1 cellular context compared by ENCODE assay signal in the genomic region with DNA sequence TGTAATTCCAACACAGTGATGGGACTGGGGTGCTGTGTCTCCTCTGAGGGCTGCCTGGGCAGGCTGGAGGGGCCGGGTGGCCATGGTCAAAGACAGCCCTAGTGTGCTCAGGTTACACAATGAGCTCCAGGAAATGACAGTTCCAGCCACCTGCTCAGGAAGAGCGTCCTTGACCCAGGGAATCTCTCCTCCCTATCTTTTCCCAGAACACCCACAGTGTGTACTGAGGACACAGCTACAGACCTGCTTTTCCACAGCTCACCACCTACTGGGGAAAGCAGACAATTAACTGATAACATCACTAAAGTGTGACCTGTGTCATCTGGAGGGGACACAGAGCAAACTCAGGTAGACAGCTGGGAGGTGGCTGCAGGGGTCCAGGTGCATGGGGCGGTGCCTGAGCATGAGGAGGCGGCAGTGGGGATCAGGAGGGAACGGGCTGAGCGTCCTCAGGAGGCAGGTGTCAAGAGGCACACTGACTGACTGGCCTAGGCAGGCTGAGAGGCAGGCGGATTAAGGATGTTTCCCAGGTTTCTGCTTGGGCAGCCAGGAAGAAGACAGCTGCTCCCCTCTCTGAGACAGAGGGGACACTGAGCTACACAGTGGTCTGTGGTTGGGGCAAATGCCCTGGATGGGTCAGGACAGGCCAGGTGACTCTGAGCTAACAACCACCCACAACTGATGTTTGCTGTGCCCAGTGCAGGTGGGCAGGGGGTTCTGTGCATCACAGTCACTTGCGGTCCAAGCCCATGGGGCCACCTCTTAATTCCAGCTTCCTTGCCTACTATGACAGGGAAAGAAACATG.
A peak's percentile ranks its signal among the peaks of the same experiment; 100 is the strongest.
TF ChIP-seq lines count a peak whose summit lies in the region.

No MANE protein-coding gene starts in this region.

TF ChIP-seq in HepG2, 621 proteins besides CTCF, POLR2A, EP300 and RAD21 (continued from another document and continues in another):
- TF ChIP-seq, protein P1, sequence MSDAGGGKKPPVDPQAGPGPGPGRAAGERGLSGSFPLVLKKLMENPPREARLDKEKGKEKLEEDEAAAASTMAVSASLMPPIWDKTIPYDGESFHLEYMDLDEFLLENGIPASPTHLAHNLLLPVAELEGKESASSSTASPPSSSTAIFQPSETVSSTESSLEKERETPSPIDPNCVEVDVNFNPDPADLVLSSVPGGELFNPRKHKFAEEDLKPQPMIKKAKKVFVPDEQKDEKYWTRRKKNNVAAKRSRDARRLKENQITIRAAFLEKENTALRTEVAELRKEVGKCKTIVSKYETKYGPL (CRISPR knock-in tag; IDR thresholded peaks at IDR 0.05): peak; percentile 75; the same call in 1 of the 2 replicates
- no peak for TF ChIP-seq ZFP82 (CRISPR knock-in tag; IDR thresholded peaks at IDR 0.05; ENCODE audit: borderline replicate concordance)
- TF ChIP-seq ZMYM3 (CRISPR knock-in tag; IDR thresholded peaks at IDR 0.05): peak; percentile 66
- no peak for TF ChIP-seq ZSCAN20 (CRISPR knock-in tag; IDR thresholded peaks at IDR 0.05; ENCODE audit: borderline replicate concordance)
- TF ChIP-seq MAZ (IDR thresholded peaks at IDR 0.05; ENCODE audit: borderline replicate concordance, low read depth, low read length): no peak
- peak; percentile 82 for TF ChIP-seq MAZ (CRISPR knock-in tag; IDR thresholded peaks at IDR 0.05; ENCODE audit: low read depth)
- TF ChIP-seq FOSL1 (CRISPR knock-in tag; IDR thresholded peaks at IDR 0.05; ENCODE audit: borderline replicate concordance): 0 out of 2 replicates have a peak, but pooled peaks have one; percentile 14
- TF ChIP-seq CREM (IDR thresholded peaks at IDR 0.05): peak; percentile 98
- TF ChIP-seq CREM (CRISPR knock-in tag; IDR thresholded peaks at IDR 0.05): peak; percentile 79
- TF ChIP-seq LCORL (IDR thresholded peaks at IDR 0.05): no peak
- TF ChIP-seq LCORL (CRISPR knock-in tag; IDR thresholded peaks at IDR 0.05): peak; percentile 85
- TF ChIP-seq IKZF1 (IDR thresholded peaks at IDR 0.05): no peak
- TF ChIP-seq, protein P2, sequence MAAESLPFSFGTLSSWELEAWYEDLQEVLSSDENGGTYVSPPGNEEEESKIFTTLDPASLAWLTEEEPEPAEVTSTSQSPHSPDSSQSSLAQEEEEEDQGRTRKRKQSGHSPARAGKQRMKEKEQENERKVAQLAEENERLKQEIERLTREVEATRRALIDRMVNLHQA (CRISPR knock-in tag; IDR thresholded peaks at IDR 0.05): no peak
- peak; percentile 63; the same call in 1 of the 2 replicates for TF ChIP-seq ZMYM2 (CRISPR knock-in tag; IDR thresholded peaks at IDR 0.05)
- peak; percentile 76 for TF ChIP-seq KDM1A (CRISPR knock-in tag; IDR thresholded peaks at IDR 0.05)
- TF ChIP-seq, protein P3, sequence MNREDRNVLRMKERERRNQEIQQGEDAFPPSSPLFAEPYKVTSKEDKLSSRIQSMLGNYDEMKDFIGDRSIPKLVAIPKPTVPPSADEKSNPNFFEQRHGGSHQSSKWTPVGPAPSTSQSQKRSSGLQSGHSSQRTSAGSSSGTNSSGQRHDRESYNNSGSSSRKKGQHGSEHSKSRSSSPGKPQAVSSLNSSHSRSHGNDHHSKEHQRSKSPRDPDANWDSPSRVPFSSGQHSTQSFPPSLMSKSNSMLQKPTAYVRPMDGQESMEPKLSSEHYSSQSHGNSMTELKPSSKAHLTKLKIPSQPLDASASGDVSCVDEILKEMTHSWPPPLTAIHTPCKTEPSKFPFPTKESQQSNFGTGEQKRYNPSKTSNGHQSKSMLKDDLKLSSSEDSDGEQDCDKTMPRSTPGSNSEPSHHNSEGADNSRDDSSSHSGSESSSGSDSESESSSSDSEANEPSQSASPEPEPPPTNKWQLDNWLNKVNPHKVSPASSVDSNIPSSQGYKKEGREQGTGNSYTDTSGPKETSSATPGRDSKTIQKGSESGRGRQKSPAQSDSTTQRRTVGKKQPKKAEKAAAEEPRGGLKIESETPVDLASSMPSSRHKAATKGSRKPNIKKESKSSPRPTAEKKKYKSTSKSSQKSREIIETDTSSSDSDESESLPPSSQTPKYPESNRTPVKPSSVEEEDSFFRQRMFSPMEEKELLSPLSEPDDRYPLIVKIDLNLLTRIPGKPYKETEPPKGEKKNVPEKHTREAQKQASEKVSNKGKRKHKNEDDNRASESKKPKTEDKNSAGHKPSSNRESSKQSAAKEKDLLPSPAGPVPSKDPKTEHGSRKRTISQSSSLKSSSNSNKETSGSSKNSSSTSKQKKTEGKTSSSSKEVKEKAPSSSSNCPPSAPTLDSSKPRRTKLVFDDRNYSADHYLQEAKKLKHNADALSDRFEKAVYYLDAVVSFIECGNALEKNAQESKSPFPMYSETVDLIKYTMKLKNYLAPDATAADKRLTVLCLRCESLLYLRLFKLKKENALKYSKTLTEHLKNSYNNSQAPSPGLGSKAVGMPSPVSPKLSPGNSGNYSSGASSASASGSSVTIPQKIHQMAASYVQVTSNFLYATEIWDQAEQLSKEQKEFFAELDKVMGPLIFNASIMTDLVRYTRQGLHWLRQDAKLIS (CRISPR knock-in tag; IDR thresholded peaks at IDR 0.05): peak; percentile 46; the same call in 1 of the 2 replicates
- peak; percentile 96 for TF ChIP-seq SKI (IDR thresholded peaks at IDR 0.05; ENCODE audit: partially characterized antibody)
- TF ChIP-seq NFIB (CRISPR knock-in tag; IDR thresholded peaks at IDR 0.05; ENCODE audit: borderline replicate concordance): no peak
- TF ChIP-seq FIP1L1 (IDR thresholded peaks at IDR 0.05; ENCODE audit: borderline replicate concordance, insufficient read depth, low read depth, low read length): no peak
- peak; percentile 94 for TF ChIP-seq ZNF761 (CRISPR knock-in tag; conservative IDR thresholded peaks at IDR 0.05)
- TF ChIP-seq BRD4 (CRISPR knock-in tag; IDR thresholded peaks at IDR 0.05): no peak
- TF ChIP-seq, protein P4, sequence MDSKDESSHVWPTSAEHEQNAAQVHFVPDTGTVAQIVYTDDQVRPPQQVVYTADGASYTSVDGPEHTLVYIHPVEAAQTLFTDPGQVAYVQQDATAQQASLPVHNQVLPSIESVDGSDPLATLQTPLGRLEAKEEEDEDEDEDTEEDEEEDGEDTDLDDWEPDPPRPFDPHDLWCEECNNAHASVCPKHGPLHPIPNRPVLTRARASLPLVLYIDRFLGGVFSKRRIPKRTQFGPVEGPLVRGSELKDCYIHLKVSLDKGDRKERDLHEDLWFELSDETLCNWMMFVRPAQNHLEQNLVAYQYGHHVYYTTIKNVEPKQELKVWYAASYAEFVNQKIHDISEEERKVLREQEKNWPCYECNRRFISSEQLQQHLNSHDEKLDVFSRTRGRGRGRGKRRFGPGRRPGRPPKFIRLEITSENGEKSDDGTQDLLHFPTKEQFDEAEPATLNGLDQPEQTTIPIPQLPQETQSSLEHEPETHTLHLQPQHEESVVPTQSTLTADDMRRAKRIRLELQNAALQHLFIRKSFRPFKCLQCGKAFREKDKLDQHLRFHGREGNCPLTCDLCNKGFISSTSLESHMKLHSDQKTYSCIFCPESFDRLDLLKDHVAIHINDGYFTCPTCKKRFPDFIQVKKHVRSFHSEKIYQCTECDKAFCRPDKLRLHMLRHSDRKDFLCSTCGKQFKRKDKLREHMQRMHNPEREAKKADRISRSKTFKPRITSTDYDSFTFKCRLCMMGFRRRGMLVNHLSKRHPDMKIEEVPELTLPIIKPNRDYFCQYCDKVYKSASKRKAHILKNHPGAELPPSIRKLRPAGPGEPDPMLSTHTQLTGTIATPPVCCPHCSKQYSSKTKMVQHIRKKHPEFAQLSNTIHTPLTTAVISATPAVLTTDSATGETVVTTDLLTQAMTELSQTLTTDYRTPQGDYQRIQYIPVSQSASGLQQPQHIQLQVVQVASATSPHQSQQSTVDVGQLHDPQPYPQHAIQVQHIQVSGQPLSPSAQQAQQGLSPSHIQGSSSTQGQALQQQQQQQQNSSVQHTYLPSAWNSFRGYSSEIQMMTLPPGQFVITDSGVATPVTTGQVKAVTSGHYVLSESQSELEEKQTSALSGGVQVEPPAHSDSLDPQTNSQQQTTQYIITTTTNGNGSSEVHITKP (CRISPR knock-in tag; IDR thresholded peaks at IDR 0.05; ENCODE audit: low read depth): peak; percentile 63; the same call in 1 of the 2 replicates
- peak; percentile 78 for TF ChIP-seq ZNF350 (CRISPR knock-in tag; IDR thresholded peaks at IDR 0.05; ENCODE audit: borderline replicate concordance, low read depth)
- TF ChIP-seq, protein P5, sequence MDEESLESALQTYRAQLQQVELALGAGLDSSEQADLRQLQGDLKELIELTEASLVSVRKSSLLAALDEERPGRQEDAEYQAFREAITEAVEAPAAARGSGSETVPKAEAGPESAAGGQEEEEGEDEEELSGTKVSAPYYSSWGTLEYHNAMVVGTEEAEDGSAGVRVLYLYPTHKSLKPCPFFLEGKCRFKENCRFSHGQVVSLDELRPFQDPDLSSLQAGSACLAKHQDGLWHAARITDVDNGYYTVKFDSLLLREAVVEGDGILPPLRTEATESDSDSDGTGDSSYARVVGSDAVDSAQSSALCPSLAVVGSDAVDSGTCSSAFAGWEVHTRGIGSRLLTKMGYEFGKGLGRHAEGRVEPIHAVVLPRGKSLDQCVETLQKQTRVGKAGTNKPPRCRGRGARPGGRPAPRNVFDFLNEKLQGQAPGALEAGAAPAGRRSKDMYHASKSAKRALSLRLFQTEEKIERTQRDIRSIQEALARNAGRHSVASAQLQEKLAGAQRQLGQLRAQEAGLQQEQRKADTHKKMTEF (CRISPR knock-in tag; IDR thresholded peaks at IDR 0.05): peak; percentile 99
- 0 out of 2 replicates have a peak, but pooled peaks have one; percentile 12 for TF ChIP-seq STAT5B (CRISPR knock-in tag; IDR thresholded peaks at IDR 0.05)
- TF ChIP-seq ZMAT3 (CRISPR knock-in tag; conservative IDR thresholded peaks at IDR 0.05): no peak; the same call in 1 of the 2 replicates
- TF ChIP-seq, protein P6, sequence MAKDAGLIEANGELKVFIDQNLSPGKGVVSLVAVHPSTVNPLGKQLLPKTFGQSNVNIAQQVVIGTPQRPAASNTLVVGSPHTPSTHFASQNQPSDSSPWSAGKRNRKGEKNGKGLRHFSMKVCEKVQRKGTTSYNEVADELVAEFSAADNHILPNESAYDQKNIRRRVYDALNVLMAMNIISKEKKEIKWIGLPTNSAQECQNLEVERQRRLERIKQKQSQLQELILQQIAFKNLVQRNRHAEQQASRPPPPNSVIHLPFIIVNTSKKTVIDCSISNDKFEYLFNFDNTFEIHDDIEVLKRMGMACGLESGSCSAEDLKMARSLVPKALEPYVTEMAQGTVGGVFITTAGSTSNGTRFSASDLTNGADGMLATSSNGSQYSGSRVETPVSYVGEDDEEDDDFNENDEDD (CRISPR knock-in tag; IDR thresholded peaks at IDR 0.05; ENCODE audit: borderline replicate concordance): peak; percentile 30; the same call in 1 of the 2 replicates
- peak; percentile 78; the same call in 1 of the 2 replicates for TF ChIP-seq ZSCAN21 (CRISPR knock-in tag; IDR thresholded peaks at IDR 0.05; ENCODE audit: borderline replicate concordance)
- TF ChIP-seq, protein P7, sequence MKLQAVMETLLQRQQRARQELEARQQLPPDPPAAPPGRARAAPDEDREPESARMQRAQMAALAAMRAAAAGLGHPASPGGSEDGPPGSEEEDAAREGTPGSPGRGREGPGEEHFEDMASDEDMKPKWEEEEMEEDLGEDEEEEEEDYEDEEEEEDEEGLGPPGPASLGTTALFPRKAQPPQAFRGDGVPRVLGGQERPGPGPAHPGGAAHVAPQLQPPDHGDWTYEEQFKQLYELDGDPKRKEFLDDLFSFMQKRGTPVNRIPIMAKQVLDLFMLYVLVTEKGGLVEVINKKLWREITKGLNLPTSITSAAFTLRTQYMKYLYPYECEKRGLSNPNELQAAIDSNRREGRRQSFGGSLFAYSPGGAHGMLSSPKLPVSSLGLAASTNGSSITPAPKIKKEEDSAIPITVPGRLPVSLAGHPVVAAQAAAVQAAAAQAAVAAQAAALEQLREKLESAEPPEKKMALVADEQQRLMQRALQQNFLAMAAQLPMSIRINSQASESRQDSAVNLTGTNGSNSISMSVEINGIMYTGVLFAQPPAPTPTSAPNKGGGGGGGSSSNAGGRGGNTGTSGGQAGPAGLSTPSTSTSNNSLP (IDR thresholded peaks at IDR 0.05; ENCODE audit: low read depth, low read length): peak; percentile 54; the same call in 1 of the 2 replicates
- no peak for TF ChIP-seq RELA (CRISPR knock-in tag; IDR thresholded peaks at IDR 0.05)
- no peak for TF ChIP-seq EHMT2 (IDR thresholded peaks at IDR 0.05; ENCODE audit: borderline replicate concordance, low read depth, low read length)
- TF ChIP-seq ZNF615 (CRISPR knock-in tag; IDR thresholded peaks at IDR 0.05; ENCODE audit: borderline replicate concordance): 0 out of 2 replicates have a peak, but pooled peaks have one; percentile 27
- TF ChIP-seq ZBTB20 (CRISPR knock-in tag; IDR thresholded peaks at IDR 0.05; ENCODE audit: borderline replicate concordance, low read depth): no peak; the same call in 1 of the 2 replicates
- peak; percentile 42; the same call in 1 of the 2 replicates for TF ChIP-seq ZKSCAN5 (CRISPR knock-in tag; IDR thresholded peaks at IDR 0.05)
- TF ChIP-seq NFIC (IDR thresholded peaks at IDR 0.05; ENCODE audit: low read length): no peak; the same call in 1 of the 2 replicates
- TF ChIP-seq HES4 (CRISPR knock-in tag; IDR thresholded peaks at IDR 0.05; ENCODE audit: borderline replicate concordance): no peak
- TF ChIP-seq RCOR2 (CRISPR knock-in tag; IDR thresholded peaks at IDR 0.05): peak; percentile 87
- TF ChIP-seq ZC3H13 (CRISPR knock-in tag; IDR thresholded peaks at IDR 0.05): peak; percentile 91
- TF ChIP-seq, protein P8, sequence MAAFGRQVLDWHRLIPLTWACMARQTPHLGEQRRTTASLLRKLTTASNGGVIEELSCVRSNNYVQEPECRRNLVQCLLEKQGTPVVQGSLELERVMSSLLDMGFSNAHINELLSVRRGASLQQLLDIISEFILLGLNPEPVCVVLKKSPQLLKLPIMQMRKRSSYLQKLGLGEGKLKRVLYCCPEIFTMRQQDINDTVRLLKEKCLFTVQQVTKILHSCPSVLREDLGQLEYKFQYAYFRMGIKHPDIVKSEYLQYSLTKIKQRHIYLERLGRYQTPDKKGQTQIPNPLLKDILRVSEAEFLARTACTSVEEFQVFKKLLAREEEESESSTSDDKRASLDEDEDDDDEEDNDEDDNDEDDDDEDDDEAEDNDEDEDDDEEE (CRISPR knock-in tag; IDR thresholded peaks at IDR 0.05): no peak
- TF ChIP-seq SMYD3 (CRISPR knock-in tag; IDR thresholded peaks at IDR 0.05): no peak
